Comparison of ENCODE assay signal across 8 cellular contexts in the genomic region with DNA sequence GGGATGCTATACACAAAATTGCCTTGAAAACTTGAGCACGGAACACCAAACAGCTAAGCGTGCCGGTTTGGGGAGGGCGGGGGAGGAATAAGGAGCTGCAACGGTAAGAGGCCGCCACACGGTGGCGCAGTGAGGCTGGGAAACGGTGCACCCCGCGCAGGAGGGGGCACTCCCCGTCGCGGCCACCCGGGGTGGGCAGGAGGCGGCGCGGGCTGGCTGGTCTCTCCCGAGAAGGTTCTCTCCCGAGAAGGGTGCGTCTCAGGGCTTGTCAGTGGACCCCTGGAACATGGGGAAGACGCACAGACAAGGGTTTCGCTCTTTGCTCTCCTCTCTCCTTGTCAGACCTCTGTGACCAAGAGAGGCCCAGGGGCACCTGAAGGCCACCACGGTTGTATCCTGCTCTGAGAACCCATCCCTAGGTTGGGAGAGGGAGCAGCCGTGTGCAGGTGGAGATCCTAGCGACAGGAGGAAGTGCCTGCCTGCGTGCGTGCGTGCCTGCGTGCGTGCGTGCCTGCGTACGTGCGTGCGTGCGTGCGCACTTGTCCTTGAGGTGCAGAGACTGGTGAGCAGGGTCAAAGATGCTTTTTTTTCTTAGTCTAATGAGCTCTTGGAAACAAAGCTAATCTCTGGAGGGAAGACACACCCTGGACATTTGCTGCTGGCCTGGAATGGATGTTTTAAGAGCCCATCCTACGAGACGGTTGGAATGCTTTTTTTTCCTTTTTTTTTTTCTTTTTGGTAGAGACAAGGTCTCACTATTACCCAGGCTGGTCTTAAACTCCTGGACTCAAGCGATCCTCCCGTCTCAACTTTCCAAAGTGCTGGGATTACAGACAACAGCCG. TPM values are rescaled to one million over a fixed set of nuclear protein-coding genes. Genes with fewer than 3 reads are reported as not detected.
A peak's percentile ranks its signal among the peaks of the same experiment; 100 is the strongest.
DNase-seq lines count a peak whose midpoint lies in the region; ATAC-seq and TF ChIP-seq lines count a peak whose summit lies in the region.

No MANE protein-coding gene starts in this region.

- H3K27ac ChIP-seq in HEK293 (ENCODE audit: extremely low read depth, low read depth, low read length), result no peak overlapping the region
- no peak overlapping the region for H3K27ac ChIP-seq in right cardiac atrium (ENCODE audit: low read length)
- no peak overlapping the region for H3K27ac ChIP-seq in gastrocnemius medialis

- ATAC-seq in right cardiac atrium (peak; percentile 76), gastrocnemius medialis (peak; percentile 47 to 49), HG03280 (IDR thresholded peaks at IDR 0.05; ENCODE audit: unreplicated experiment) (no peak)

- POLR2A ChIA-PET in HEK293 (lab: Yijun Ruan, JAX), result interaction anchor here (1.0 to 1.2 kb wide), 3 partner anchors 18 to 123 kb away, joined by 3 to 6 read pairs (median 5); partner anchors contain the start of gene JAM3

- H3K27me3 ChIP-seq in GM06990 (replicated peaks; ENCODE audit: control insufficient read depth, insufficient read depth, low read length) (no peaks in the 10 kb centered on the region), right cardiac atrium (ENCODE audit: control insufficient read depth, insufficient read depth) (no peaks in the 10 kb centered on the region), gastrocnemius medialis (no peaks in the 10 kb centered on the region)

- in situ Hi-C loops in gastrocnemius medialis (cut with MboI; ENCODE audit: low sequenced_read_pairs in 4 of 4), result loop anchor here in 1 of 4 donors (5.0 kb wide), 1 partner anchor 92 kb away; no protein-coding TSS in a partner anchor

- no peak for TF ChIP-seq POLR2A in gastrocnemius medialis (IDR thresholded peaks at IDR 0.05)

- CTCF ChIA-PET in HEK293 (lab: Yijun Ruan, JAX), result interaction anchor here (0.5 to 3.1 kb wide), 39 partner anchors 8 to 1974 kb away, joined by 3 to 44 read pairs (median 4); no protein-coding TSS in a partner anchor

- no peaks in the 10 kb centered on the region for H3K36me3 ChIP-seq in GM06990 (ENCODE audit: control insufficient read depth, insufficient read depth, low read length)
- H3K36me3 ChIP-seq in HEK293 (ENCODE audit: control insufficient read depth in 2 of 2, insufficient read depth in 1 of 2, low read length in 2 of 2), result no peaks in the 10 kb centered on the region
- H3K36me3 ChIP-seq in gastrocnemius medialis, result no peaks in the 10 kb centered on the region

- WGBS in right cardiac atrium, result 36% methylated on average over 43 of the region's 43 CpGs

- TF ChIP-seq CTCF in GM06990 (IDR thresholded peaks at IDR 0.05; ENCODE audit: insufficient read depth, low read length, poor library complexity, severe bottlenecking) (peak; percentile 88), HEK293 (tag by site-specific recombination; IDR thresholded peaks at IDR 0.05) (peak; percentile 88), gastrocnemius medialis (IDR thresholded peaks at IDR 0.05 in 4 of 5, conservative IDR thresholded peaks at IDR 0.05 in 1 of 5) (peak; percentile 88 to 95 (median 91))

- no peak overlapping the region for H3K4me3 ChIP-seq in GM06990 (replicated peaks; ENCODE audit: low read depth, low read length)
- H3K4me3 ChIP-seq in HEK293 (ENCODE audit: low read depth, low read length), result peak overlapping the region; percentile 22
- no peak overlapping the region for H3K4me3 ChIP-seq in right cardiac atrium (ENCODE audit: low read length)
- peak overlapping the region in 2 of 4 donors; percentile 26 to 37 for H3K4me3 ChIP-seq in gastrocnemius medialis

- intact Hi-C loops in right cardiac atrium (cut with DNase I) (loop anchor here (1.0 to 5.0 kb wide), 3 partner anchors 88 to 92 kb away; no protein-coding TSS in a partner anchor), gastrocnemius medialis (cut with DNase I; ENCODE audit: low total_unique reads) (loop anchor here (1.0 kb wide), 1 partner anchor 89 kb away; no protein-coding TSS in a partner anchor)

- H3K9me3 ChIP-seq in HEK293 (ENCODE audit: control insufficient read depth, insufficient read depth, low read depth, low read length), result no peaks in the 10 kb centered on the region
- H3K9me3 ChIP-seq in right cardiac atrium (ENCODE audit: control insufficient read depth, low read length), result no peaks in the 10 kb centered on the region
- H3K9me3 ChIP-seq in gastrocnemius medialis, result no peaks in the 10 kb centered on the region

- peak; percentile 55 for DNase-seq in GM06990 (ENCODE audit: extremely low read depth, insufficient read length)
- DNase-seq in NAMALWA (ENCODE audit: low spot score), result peak; percentile 66
- DNase-seq in T follicular helper cell (ENCODE audit: low read depth), result peak; percentile 59
- peak; percentile 31 for DNase-seq in amniotic epithelial cell (ENCODE audit: low read depth)
- peak; percentile 73 to 88 (median 87) for DNase-seq in right cardiac atrium
- peak; percentile 37 to 46 for DNase-seq in gastrocnemius medialis

- H3K4me1 ChIP-seq in HEK293 (ENCODE audit: control insufficient read depth, insufficient read depth, low read length), result no peaks in the 10 kb centered on the region
- peaks cover 3% of the 10 kb centered on the region for H3K4me1 ChIP-seq in right cardiac atrium (ENCODE audit: control insufficient read depth, insufficient read depth, low read length)
- H3K4me1 ChIP-seq in gastrocnemius medialis, result peaks cover 12 to 15% of the 10 kb centered on the region in 2 donors

TF ChIP-seq in HEK293, 187 proteins besides CTCF, POLR2A, EP300 and RAD21 (continues in another document):
- 0 out of 2 replicates have a peak, but pooled peaks have one; percentile 26 for TF ChIP-seq ZNF394 (tag by site-specific recombination; IDR thresholded peaks at IDR 0.05; ENCODE audit: borderline replicate concordance)
- TF ChIP-seq ZNF549 (tag by site-specific recombination; IDR thresholded peaks at IDR 0.05), result no peak
- TF ChIP-seq ZNF2 (tag by site-specific recombination; IDR thresholded peaks at IDR 0.05), result peak; percentile 97
- no peak for TF ChIP-seq ZBTB21 (tag by site-specific recombination; IDR thresholded peaks at IDR 0.05)
- no peak for TF ChIP-seq ZNF324 (tag by site-specific recombination; IDR thresholded peaks at IDR 0.05)
- TF ChIP-seq GLIS1 (tag by site-specific recombination; IDR thresholded peaks at IDR 0.05), result peak; percentile 90
- no peak for TF ChIP-seq ZNF768 (tag by site-specific recombination; IDR thresholded peaks at IDR 0.05)
- no peak for TF ChIP-seq ZNF157 (tag by site-specific recombination; IDR thresholded peaks at IDR 0.05)
- TF ChIP-seq, protein P1, sequence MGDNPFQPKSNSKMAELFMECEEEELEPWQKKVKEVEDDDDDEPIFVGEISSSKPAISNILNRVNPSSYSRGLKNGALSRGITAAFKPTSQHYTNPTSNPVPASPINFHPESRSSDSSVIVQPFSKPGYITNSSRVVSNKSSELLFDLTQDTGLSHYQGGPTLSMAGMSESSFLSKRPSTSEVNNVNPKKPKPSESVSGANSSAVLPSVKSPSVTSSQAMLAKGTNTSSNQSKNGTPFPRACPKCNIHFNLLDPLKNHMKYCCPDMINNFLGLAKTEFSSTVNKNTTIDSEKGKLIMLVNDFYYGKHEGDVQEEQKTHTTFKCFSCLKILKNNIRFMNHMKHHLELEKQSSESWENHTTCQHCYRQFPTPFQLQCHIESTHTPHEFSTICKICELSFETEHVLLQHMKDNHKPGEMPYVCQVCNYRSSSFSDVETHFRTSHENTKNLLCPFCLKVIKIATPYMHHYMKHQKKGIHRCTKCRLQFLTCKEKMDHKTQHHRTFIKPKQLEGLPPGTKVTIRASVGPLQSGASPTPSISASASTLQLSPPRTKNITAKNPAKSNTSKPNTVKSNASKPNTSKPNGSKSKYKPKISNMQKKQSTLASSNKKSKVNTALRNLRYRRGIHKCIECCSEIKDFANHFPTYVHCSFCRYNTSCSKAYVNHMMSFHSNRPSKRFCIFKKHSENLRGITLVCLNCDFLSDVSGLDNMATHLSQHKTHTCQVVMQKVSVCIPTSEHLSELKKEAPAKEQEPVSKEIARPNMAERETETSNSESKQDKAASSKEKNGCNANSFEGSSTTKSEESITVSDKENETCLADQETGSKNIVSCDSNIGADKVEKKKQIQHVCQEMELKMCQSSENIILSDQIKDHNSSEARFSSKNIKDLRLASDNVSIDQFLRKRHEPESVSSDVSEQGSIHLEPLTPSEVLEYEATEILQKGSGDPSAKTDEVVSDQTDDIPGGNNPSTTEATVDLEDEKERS (tag by site-specific recombination; IDR thresholded peaks at IDR 0.05), result no peak
- TF ChIP-seq ZNF677 (tag by site-specific recombination; IDR thresholded peaks at IDR 0.05), result no peak
- no peak for TF ChIP-seq ZNF184 (tag by site-specific recombination; IDR thresholded peaks at IDR 0.05)
- peak; percentile 17; the same call in 1 of the 2 replicates for TF ChIP-seq ZBTB17 (tag by site-specific recombination; IDR thresholded peaks at IDR 0.05)
- TF ChIP-seq, protein P2, sequence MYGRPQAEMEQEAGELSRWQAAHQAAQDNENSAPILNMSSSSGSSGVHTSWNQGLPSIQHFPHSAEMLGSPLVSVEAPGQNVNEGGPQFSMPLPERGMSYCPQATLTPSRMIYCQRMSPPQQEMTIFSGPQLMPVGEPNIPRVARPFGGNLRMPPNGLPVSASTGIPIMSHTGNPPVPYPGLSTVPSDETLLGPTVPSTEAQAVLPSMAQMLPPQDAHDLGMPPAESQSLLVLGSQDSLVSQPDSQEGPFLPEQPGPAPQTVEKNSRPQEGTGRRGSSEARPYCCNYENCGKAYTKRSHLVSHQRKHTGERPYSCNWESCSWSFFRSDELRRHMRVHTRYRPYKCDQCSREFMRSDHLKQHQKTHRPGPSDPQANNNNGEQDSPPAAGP (tag by site-specific recombination; IDR thresholded peaks at IDR 0.05), result 0 out of 2 replicates have a peak, but pooled peaks have one; percentile 20
- TF ChIP-seq ZSCAN30 (tag by site-specific recombination; IDR thresholded peaks at IDR 0.05), result no peak
- no peak for TF ChIP-seq ZNF214 (tag by site-specific recombination; IDR thresholded peaks at IDR 0.05; ENCODE audit: borderline replicate concordance)
- TF ChIP-seq EGR2 (tag by site-specific recombination; IDR thresholded peaks at IDR 0.05; ENCODE audit: low read depth), result peak; percentile 34; the same call in 1 of the 2 replicates
- no peak for TF ChIP-seq ZNF529 (tag by site-specific recombination; IDR thresholded peaks at IDR 0.05; ENCODE audit: insufficient replicate concordance)
- no peak for TF ChIP-seq ZNF610 (tag by site-specific recombination; IDR thresholded peaks at IDR 0.05; ENCODE audit: borderline replicate concordance)
- TF ChIP-seq ZEB2 (tag by site-specific recombination; IDR thresholded peaks at IDR 0.05), result 0 out of 2 replicates have a peak, but pooled peaks have one; percentile 29
- TF ChIP-seq ZSCAN23 (tag by site-specific recombination; IDR thresholded peaks at IDR 0.05), result no peak
- TF ChIP-seq MEIS1 (CRISPR knock-in tag; IDR thresholded peaks at IDR 0.05; ENCODE audit: borderline replicate concordance), result no peak
- TF ChIP-seq ZNF560 (tag by site-specific recombination; IDR thresholded peaks at IDR 0.05; ENCODE audit: borderline replicate concordance), result no peak
- no peak for TF ChIP-seq ZNF621 (tag by site-specific recombination; IDR thresholded peaks at IDR 0.05)

RNA-seq across cellular contexts. Expression of gene JAM3, which starts 18.1 kb away (rescaled TPM):
- total RNA-seq in right cardiac atrium (10 to 100 TPM; 44.5 to 45.5 (median 44.9) TPM), gastrocnemius medialis (1 to 10 TPM; 3.5 to 9.7 (median 6.2) TPM)
- 22.2 TPM for polyA plus RNA-seq in right cardiac atrium

Comparison
In these comparisons a context has a peak if more than half of its experiments do, and no peak if none do; other contexts are left out.
1. DNase-seq: peak in every context shown above with its lines; median percentile 87 in right cardiac atrium; 66 in NAMALWA; 59 in T follicular helper cell; 55 in GM06990; 42 in gastrocnemius medialis; 31 in amniotic epithelial cell.
2. RNA of gene JAM3, which starts 18.1 kb away (total RNA-seq): 44.5 to 45.5 TPM in right cardiac atrium; 3.5 to 9.7 TPM in gastrocnemius medialis; every median in the first group is over 4 times any median in the second.
3. Peak in every context shown above with its lines, with median percentiles within 50 percentile points of each other: CTCF ChIP-seq.